ENCODE assay signal across 22 cellular contexts in genomic region chr2:229591611-229592010, GRCh38.
DNase-seq lines count a peak whose midpoint lies in the region; TF ChIP-seq lines count a peak whose summit lies in the region.
"Had no signal": no experiment of that assay in that cellular context is flagged by ENCODE, and none has a peak within 500 bp of the region (broad histone marks: within the 10 kb centered on the region; RNA-seq: fewer than 3 reads in every experiment).

No MANE protein-coding gene starts in this region.

- H3K4me3 Mint-ChIP-seq in CD14-positive monocyte (no peak overlapping the region), nephron progenitor cell (no peak overlapping the region)
- H3K4me3 Mint-ChIP-seq: activated CD4-positive, alpha-beta memory T cell treated with anti-CD3 and anti-CD28 coated beads, Interleukin-2, amount 10 ng/mL, durations not matched to agents 7 days and 5 days; CD4-positive, alpha-beta memory T cell; central memory CD8-positive, alpha-beta T cell; naive B cell; stimulated activated naive B cell treated with anti-CD40 and anti-IgM and Interleukin-4, amounts not matched to agents 10 μg/mL and 1 μg/mL and 100 μg/mL, for 72 hours had no signal

- H3K4me1 Mint-ChIP-seq in CD14-positive monocyte (peaks cover 6% of the 10 kb centered on the region), nephron progenitor cell (peaks cover 8% of the 10 kb centered on the region)
- H3K4me1 Mint-ChIP-seq: activated CD4-positive, alpha-beta memory T cell treated with anti-CD3 and anti-CD28 coated beads, Interleukin-2, amount 10 ng/mL, durations not matched to agents 7 days and 5 days; central memory CD8-positive, alpha-beta T cell; stimulated activated naive B cell treated with anti-CD40 and anti-IgM and Interleukin-4, amounts not matched to agents 10 μg/mL and 1 μg/mL and 100 μg/mL, for 72 hours had no signal

- TF ChIP-seq CTCF in CD14-positive monocyte (IDR thresholded peaks at IDR 0.05), result no peak
- TF ChIP-seq CTCF in nephron progenitor cell (IDR thresholded peaks at IDR 0.05), result no peak

- intact Hi-C loops in CD14-positive monocyte (cut with micrococcal nuclease), result loop anchor here in 1 of 2 donors (10.0 kb wide), 1 partner anchor 1697 kb away; no protein-coding TSS in a partner anchor

- H3K36me3 Mint-ChIP-seq in CD14-positive monocyte (no peaks in the 10 kb centered on the region), nephron progenitor cell (ENCODE audit: low read depth) (no peaks in the 10 kb centered on the region)
- H3K36me3 Mint-ChIP-seq: CD4-positive, alpha-beta memory T cell; naive B cell; stimulated activated naive B cell treated with anti-CD40 and anti-IgM and Interleukin-4, amounts not matched to agents 10 μg/mL and 1 μg/mL and 100 μg/mL, for 72 hours had no signal

- peaks cover 0 to 3% (median 0%) of the 10 kb centered on the region in 7 donors for H3K9me3 Mint-ChIP-seq in CD14-positive monocyte
- no peaks in the 10 kb centered on the region for H3K9me3 Mint-ChIP-seq in nephron progenitor cell
- H3K9me3 Mint-ChIP-seq: activated CD4-positive, alpha-beta memory T cell treated with anti-CD3 and anti-CD28 coated beads, Interleukin-2, amount 10 ng/mL, durations not matched to agents 7 days and 5 days; central memory CD8-positive, alpha-beta T cell; stimulated activated naive B cell treated with anti-CD40 and anti-IgM and Interleukin-4, amounts not matched to agents 10 μg/mL and 1 μg/mL and 100 μg/mL, for 72 hours had no signal

- H3K27me3 Mint-ChIP-seq in CD14-positive monocyte (ENCODE audit: low read depth in 3 of 3) (peaks cover 0 to 10% (median 5%) of the 10 kb centered on the region in 3 donors), nephron progenitor cell (ENCODE audit: low read depth, poor library complexity) (peaks cover 13% of the 10 kb centered on the region)

- H3K27ac Mint-ChIP-seq in CD14-positive monocyte (no peak overlapping the region), nephron progenitor cell (no peak overlapping the region)
- H3K27ac Mint-ChIP-seq: activated CD4-positive, alpha-beta memory T cell treated with anti-CD3 and anti-CD28 coated beads, Interleukin-2, amount 10 ng/mL, durations not matched to agents 7 days and 5 days; stimulated activated naive B cell treated with anti-CD40 and anti-IgM and Interleukin-4, amounts not matched to agents 10 μg/mL and 1 μg/mL and 100 μg/mL, for 72 hours had no signal

- DNase-seq in Ammon's horn (ENCODE audit: low spot score) (peak; percentile 87), NCI-H1092 treated with DMSO at 0.1 percent for 48 hours (lab: John Stamatoyannopoulos, UW) (peak; percentile 2), amygdala (lab: John Stamatoyannopoulos, UW) (peak in 54 of 56 donors; percentile 5 to 82 (median 52)), left kidney (ENCODE audit: low read depth, low spot score) (peak; percentile 38), CD14-positive monocyte (ENCODE audit: low spot score) (no peak), nephron progenitor cell (no peak), HCEC 1CT (no peak), NK-92 (lab: John Stamatoyannopoulos, UW; ENCODE audit: unreplicated experiment) (no peak)
- DNase-seq: activated CD4-positive, alpha-beta memory T cell treated with anti-CD3 and anti-CD28 coated beads, Interleukin-2, amount 10 ng/mL, durations not matched to agents 7 days and 5 days; activated naive CD4-positive, alpha-beta T cell treated with Interleukin-2 at 50 U/mL for 16 hours; activated T-cell treated with anti-CD3 and anti-CD28 coated beads, Interleukin-2, amount 50 U/mL, for 1 hour; amniotic stem cell; CD4-positive, alpha-beta memory T cell; DND-41; effector CD8-positive, alpha-beta T cell; gastrocnemius medialis; GOT3; mesenchymal stem cell; naive B cell; stimulated activated naive B cell treated with anti-CD40 and anti-IgM and Interleukin-4, amounts not matched to agents 10 μg/mL and 1 μg/mL and 100 μg/mL, for 72 hours; thyroid gland had no signal

Comparison
In these comparisons a context has a peak if more than half of its experiments do, and no peak if none do; other contexts are left out.
1. DNase-seq: peak in Ammon's horn (single experiment), NCI-H1092 treated with DMSO at 0.1 percent for 48 hours (single experiment), amygdala (54 of 56) and left kidney (single experiment); none in CD14-positive monocyte (single experiment), nephron progenitor cell (single experiment), HCEC 1CT (single experiment) and NK-92 (single experiment).